In genomic region chr7:44617225-44617885, GRCh38 we compare ENCODE assay signal across 10 cellular contexts. TPM values are rescaled to one million over a fixed set of nuclear protein-coding genes. Genes with fewer than 3 reads are reported as not detected.
DNase-seq lines count a peak whose midpoint lies in the region; ATAC-seq and TF ChIP-seq lines count a peak whose summit lies in the region.
"Had no signal": no experiment of that assay in that cellular context is flagged by ENCODE, and none has a peak within 500 bp of the region (broad histone marks: within the 10 kb centered on the region; RNA-seq: fewer than 3 reads in every experiment).

No MANE protein-coding gene starts in this region.

- H3K9me3 Mint-ChIP-seq in activated B cell treated with CpG ODN at 0.5 μM for 24 hours = no peaks in the 10 kb centered on the region
- H3K9me3 Mint-ChIP-seq: natural killer cell had no signal

- peaks cover 6% of the 10 kb centered on the region for H4K20me1 ChIP-seq in hepatocyte (ENCODE audit: insufficient read depth, poor library complexity, severe bottlenecking)

- H3K27ac Mint-ChIP-seq in activated B cell treated with CpG ODN at 0.5 μM for 24 hours = peak overlapping the region; percentile 35

- intact Hi-C loops in activated B cell treated with CpG ODN at 0.5 μM for 24 hours (cut with micrococcal nuclease) = no loop called here

- no peak overlapping the region for H3K4me3 ChIP-seq in BJ (ENCODE audit: low read depth, low read length)
- H3K4me3 ChIP-seq in hepatocyte = no peak overlapping the region
- H3K4me3 ChIP-seq: SJSA1 had no signal

- H3K36me3 Mint-ChIP-seq in activated B cell treated with CpG ODN at 0.5 μM for 24 hours (ENCODE audit: low read depth) = peaks cover 20% of the 10 kb centered on the region
- H3K36me3 Mint-ChIP-seq: natural killer cell had no signal

- H3K9me2 ChIP-seq in hepatocyte (replicated peaks; ENCODE audit: insufficient read depth) = no peaks in the 10 kb centered on the region

- H2AFZ ChIP-seq in hepatocyte = no peak overlapping the region

- H3K27ac ChIP-seq in hepatocyte = peak overlapping the region; percentile 97
- H3K27ac ChIP-seq: SJSA1 had no signal

- no peaks in the 10 kb centered on the region for H3K27me3 Mint-ChIP-seq in activated B cell treated with CpG ODN at 0.5 μM for 24 hours

- peak overlapping the region; percentile 55 for H3K4me2 ChIP-seq in hepatocyte

- DNase-seq in BJ (ENCODE audit: low read depth) (peak; percentile 37), activated B cell treated with CpG ODN at 0.5 μM for 24 hours (no peak), hepatocyte (ENCODE audit: low spot score) (peak; percentile 71), left lobe of liver (ENCODE audit: low spot score) (no peak), NK-92 (lab: John Stamatoyannopoulos, UW; ENCODE audit: unreplicated experiment) (no peak)
- DNase-seq in NK-92 treated with Interleukin-12 subunit alpha and Interleukin-12 subunit beta, amount 100 ng/mL, for 24 hours (lab: John Stamatoyannopoulos, UW) = no peak
- DNase-seq: natural killer cell had no signal

- TF ChIP-seq CTCF in BJ (IDR thresholded peaks at IDR 0.05; ENCODE audit: insufficient read depth, low read depth, low read length) = no peak
- no peak for TF ChIP-seq CTCF in activated B cell treated with CpG ODN at 0.5 μM for 24 hours (IDR thresholded peaks at IDR 0.05)
- TF ChIP-seq CTCF in hepatocyte (IDR thresholded peaks at IDR 0.05; ENCODE audit: poor library complexity) = no peak

- peaks cover 99% of the 10 kb centered on the region for H3K79me2 ChIP-seq in hepatocyte

- H3K36me3 ChIP-seq in BJ (ENCODE audit: control insufficient read depth, insufficient read depth, low read length) = no peaks in the 10 kb centered on the region
- H3K36me3 ChIP-seq in hepatocyte (replicated peaks; ENCODE audit: insufficient read depth, low read depth) = no peaks in the 10 kb centered on the region

- H3K4me3 Mint-ChIP-seq in activated B cell treated with CpG ODN at 0.5 μM for 24 hours = no peak overlapping the region
- H3K4me3 Mint-ChIP-seq: natural killer cell had no signal

- POLR2A ChIA-PET in BJ (lab: Charles Lee) (no interaction called here), activated B cell treated with CpG ODN at 0.5 μM for 24 hours (lab: Charles Lee) (interaction anchor here (0.9 to 2.2 kb wide), 3 partner anchors 11 to 22 kb away, joined by 3 to 9 read pairs (median 4); partner anchors contain the start of gene OGDH)

- H3K4me1 ChIP-seq in hepatocyte (ENCODE audit: insufficient read depth) = peaks cover 33% of the 10 kb centered on the region

- no peaks in the 10 kb centered on the region for H3K27me3 ChIP-seq in BJ (ENCODE audit: control insufficient read depth, insufficient read depth, low read length)
- no peaks in the 10 kb centered on the region for H3K27me3 ChIP-seq in hepatocyte
- H3K27me3 ChIP-seq: SJSA1 had no signal

- H3K4me1 Mint-ChIP-seq in activated B cell treated with CpG ODN at 0.5 μM for 24 hours = peaks cover 66% of the 10 kb centered on the region

- WGBS in hepatocyte (ENCODE audit: low lambda C conversion rate, missing lambda C conversion rate) = 74% methylated on average over 2 of the region's 2 CpGs

- CTCF ChIA-PET in BJ (lab: Yijun Ruan, JAX) = no interaction called here
- CTCF ChIA-PET in activated B cell treated with CpG ODN at 0.5 μM for 24 hours (lab: Charles Lee) = no interaction called here

- H3K9me3 ChIP-seq in hepatocyte (ENCODE audit: low read depth) = no peaks in the 10 kb centered on the region
- H3K9me3 ChIP-seq: SJSA1 had no signal

- peak; percentile 39 for ATAC-seq in GM21515 (IDR thresholded peaks at IDR 0.05; ENCODE audit: unreplicated experiment)
- no peak for ATAC-seq in activated B cell treated with CpG ODN at 0.5 μM for 24 hours (ENCODE audit: low read depth)
- no peak for ATAC-seq in HG03025 (IDR thresholded peaks at IDR 0.05; ENCODE audit: low FRiP score, unreplicated experiment)
- no peak for ATAC-seq in left lobe of liver

RNA-seq across cellular contexts. Expression of gene OGDH, which starts 10.9 kb away (rescaled TPM):
- polyA plus RNA-seq in BJ (2011; rRNA removed) (32.0 and 51.3 TPM in 2 replicates), hepatocyte (38.8 and 40.8 TPM in 2 replicates)
- polyA minus RNA-seq in BJ (2011; rRNA and poly(A)+ RNA removed) = 64.1 and 83.2 TPM in 2 replicates
- total RNA-seq in activated B cell treated with CpG ODN at 0.5 μM for 24 hours (79.5 and 81.7 TPM in 2 replicates), hepatocyte (61.1 and 65.3 TPM in 2 replicates), left lobe of liver (50.9 TPM)

RNA-seq across cellular contexts. Expression of gene TMED4, which starts 35.3 kb away (rescaled TPM):
- 75.7 and 80.9 TPM in 2 replicates for polyA plus RNA-seq in BJ (2011; rRNA removed)
- 57.5 and 88.1 TPM in 2 replicates for polyA minus RNA-seq in BJ (2011; rRNA and poly(A)+ RNA removed)
- total RNA-seq in activated B cell treated with CpG ODN at 0.5 μM for 24 hours = 61.7 and 70.1 TPM in 2 replicates
- 239 and 245 TPM in 2 replicates for total RNA-seq in hepatocyte
- polyA plus RNA-seq in hepatocyte = 86.7 and 94.3 TPM in 2 replicates
- total RNA-seq in left lobe of liver = 45.5 TPM

RNA-seq across cellular contexts. Expression of gene DDX56, which starts 43.6 kb away (rescaled TPM):
- polyA plus RNA-seq in BJ (2011; rRNA removed) (56.8 and 77.3 TPM in 2 replicates), hepatocyte (80.6 and 85.0 TPM in 2 replicates)
- polyA minus RNA-seq in BJ (2011; rRNA and poly(A)+ RNA removed) = 38.3 and 71.1 TPM in 2 replicates
- total RNA-seq in activated B cell treated with CpG ODN at 0.5 μM for 24 hours (92.6 and 99.7 TPM in 2 replicates), hepatocyte (57.1 and 57.7 TPM in 2 replicates), left lobe of liver (32.9 TPM)

Comparison
In these comparisons a context has a peak if more than half of its experiments do, and no peak if none do; other contexts are left out.
1. DNase-seq: peak in BJ (single experiment) and hepatocyte (single experiment); none in activated B cell treated with CpG ODN at 0.5 μM for 24 hours (single experiment), NK-92 treated with Interleukin-12 subunit alpha and Interleukin-12 subunit beta, amount 100 ng/mL, for 24 hours (single experiment), left lobe of liver (single experiment) and NK-92 (single experiment).